ENCODE assay signal across 3 cellular contexts in the genomic region with DNA sequence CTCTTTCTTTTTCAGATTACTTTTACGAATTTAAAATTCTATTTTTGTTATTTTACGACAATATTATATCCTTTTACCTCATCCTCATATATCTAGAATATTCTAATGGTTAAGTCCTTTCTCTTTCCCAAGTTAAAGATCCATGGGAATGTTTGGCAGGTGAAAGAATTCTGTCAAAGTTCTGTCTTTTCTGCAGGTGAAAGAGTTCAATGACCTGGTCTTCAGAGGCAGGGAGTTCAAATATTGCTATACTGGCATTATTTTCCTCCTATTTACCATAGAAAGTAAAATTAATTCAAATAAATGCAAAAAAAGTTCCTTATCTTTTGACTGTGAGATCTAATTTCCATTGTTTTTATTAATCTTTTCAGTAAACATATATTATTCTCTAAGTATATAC.
TF ChIP-seq lines count a peak whose summit lies in the region.

No MANE protein-coding gene starts in this region.

TF ChIP-seq in A549, 52 proteins besides CTCF, POLR2A, EP300 and RAD21:
- TF ChIP-seq, protein P1, sequence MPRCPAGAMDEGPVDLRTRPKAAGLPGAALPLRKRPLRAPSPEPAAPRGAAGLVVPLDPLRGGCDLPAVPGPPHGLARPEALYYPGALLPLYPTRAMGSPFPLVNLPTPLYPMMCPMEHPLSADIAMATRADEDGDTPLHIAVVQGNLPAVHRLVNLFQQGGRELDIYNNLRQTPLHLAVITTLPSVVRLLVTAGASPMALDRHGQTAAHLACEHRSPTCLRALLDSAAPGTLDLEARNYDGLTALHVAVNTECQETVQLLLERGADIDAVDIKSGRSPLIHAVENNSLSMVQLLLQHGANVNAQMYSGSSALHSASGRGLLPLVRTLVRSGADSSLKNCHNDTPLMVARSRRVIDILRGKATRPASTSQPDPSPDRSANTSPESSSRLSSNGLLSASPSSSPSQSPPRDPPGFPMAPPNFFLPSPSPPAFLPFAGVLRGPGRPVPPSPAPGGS (IDR thresholded peaks at IDR 0.05) = no peak
- TF ChIP-seq MAFK (IDR thresholded peaks at IDR 0.05; ENCODE audit: partially characterized antibody) = peak; percentile 46

TF ChIP-seq in K562, 482 proteins besides CTCF, POLR2A, EP300 and RAD21:
- TF ChIP-seq ZNF57 (CRISPR knock-in tag; IDR thresholded peaks at IDR 0.05) (no peak), YY1 (IDR thresholded peaks at IDR 0.05; ENCODE audit: borderline replicate concordance in 1 of 3, control insufficient read depth in 1 of 3, extremely low read depth in 1 of 3, insufficient read depth in 3 of 3, insufficient read length in 1 of 3, insufficient replicate concordance in 2 of 3, low read depth in 1 of 3, low read length in 2 of 3) (no peak), MAFF (IDR thresholded peaks at IDR 0.05; ENCODE audit: low read length) (0 out of 2 replicates have a peak, but pooled peaks have one; percentile 17), SIN3B (IDR thresholded peaks at IDR 0.05; ENCODE audit: low read depth) (no peak)
- TF ChIP-seq, protein P2, sequence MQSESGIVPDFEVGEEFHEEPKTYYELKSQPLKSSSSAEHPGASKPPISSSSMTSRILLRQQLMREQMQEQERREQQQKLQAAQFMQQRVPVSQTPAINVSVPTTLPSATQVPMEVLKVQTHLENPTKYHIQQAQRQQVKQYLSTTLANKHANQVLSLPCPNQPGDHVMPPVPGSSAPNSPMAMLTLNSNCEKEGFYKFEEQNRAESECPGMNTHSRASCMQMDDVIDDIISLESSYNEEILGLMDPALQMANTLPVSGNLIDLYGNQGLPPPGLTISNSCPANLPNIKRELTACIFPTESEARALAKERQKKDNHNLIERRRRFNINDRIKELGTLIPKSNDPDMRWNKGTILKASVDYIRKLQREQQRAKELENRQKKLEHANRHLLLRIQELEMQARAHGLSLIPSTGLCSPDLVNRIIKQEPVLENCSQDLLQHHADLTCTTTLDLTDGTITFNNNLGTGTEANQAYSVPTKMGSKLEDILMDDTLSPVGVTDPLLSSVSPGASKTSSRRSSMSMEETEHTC (IDR thresholded peaks at IDR 0.05) = no peak

TF ChIP-seq in HepG2, 621 proteins besides CTCF, POLR2A, EP300 and RAD21:
- TF ChIP-seq, protein P3, sequence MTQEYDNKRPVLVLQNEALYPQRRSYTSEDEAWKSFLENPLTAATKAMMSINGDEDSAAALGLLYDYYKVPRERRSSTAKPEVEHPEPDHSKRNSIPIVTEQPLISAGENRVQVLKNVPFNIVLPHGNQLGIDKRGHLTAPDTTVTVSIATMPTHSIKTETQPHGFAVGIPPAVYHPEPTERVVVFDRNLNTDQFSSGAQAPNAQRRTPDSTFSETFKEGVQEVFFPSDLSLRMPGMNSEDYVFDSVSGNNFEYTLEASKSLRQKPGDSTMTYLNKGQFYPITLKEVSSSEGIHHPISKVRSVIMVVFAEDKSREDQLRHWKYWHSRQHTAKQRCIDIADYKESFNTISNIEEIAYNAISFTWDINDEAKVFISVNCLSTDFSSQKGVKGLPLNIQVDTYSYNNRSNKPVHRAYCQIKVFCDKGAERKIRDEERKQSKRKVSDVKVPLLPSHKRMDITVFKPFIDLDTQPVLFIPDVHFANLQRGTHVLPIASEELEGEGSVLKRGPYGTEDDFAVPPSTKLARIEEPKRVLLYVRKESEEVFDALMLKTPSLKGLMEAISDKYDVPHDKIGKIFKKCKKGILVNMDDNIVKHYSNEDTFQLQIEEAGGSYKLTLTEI (CRISPR knock-in tag; conservative IDR thresholded peaks at IDR 0.05) = no peak
- TF ChIP-seq, protein P4, sequence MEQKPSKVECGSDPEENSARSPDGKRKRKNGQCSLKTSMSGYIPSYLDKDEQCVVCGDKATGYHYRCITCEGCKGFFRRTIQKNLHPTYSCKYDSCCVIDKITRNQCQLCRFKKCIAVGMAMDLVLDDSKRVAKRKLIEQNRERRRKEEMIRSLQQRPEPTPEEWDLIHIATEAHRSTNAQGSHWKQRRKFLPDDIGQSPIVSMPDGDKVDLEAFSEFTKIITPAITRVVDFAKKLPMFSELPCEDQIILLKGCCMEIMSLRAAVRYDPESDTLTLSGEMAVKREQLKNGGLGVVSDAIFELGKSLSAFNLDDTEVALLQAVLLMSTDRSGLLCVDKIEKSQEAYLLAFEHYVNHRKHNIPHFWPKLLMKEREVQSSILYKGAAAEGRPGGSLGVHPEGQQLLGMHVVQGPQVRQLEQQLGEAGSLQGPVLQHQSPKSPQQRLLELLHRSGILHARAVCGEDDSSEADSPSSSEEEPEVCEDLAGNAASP (CRISPR knock-in tag; IDR thresholded peaks at IDR 0.05; ENCODE audit: borderline replicate concordance) = no peak
- no peak for TF ChIP-seq ZNF616 (CRISPR knock-in tag; IDR thresholded peaks at IDR 0.05; ENCODE audit: low read depth)
- no peak for TF ChIP-seq ISL2 (CRISPR knock-in tag; IDR thresholded peaks at IDR 0.05)
- no peak for TF ChIP-seq HNF4A (CRISPR knock-in tag; IDR thresholded peaks at IDR 0.05)
- 0 out of 2 replicates have a peak, but pooled peaks have one; percentile 4 for TF ChIP-seq MAFF (IDR thresholded peaks at IDR 0.05; ENCODE audit: low read depth, low read length)
- TF ChIP-seq REL (CRISPR knock-in tag; conservative IDR thresholded peaks at IDR 0.05) = no peak
- no peak for TF ChIP-seq ZMYM2 (CRISPR knock-in tag; IDR thresholded peaks at IDR 0.05)
- 0 out of 4 replicates have a peak, but pooled peaks of 1 of the 2 experiments have one; percentile 23 for TF ChIP-seq MAFK (conservative IDR thresholded peaks at IDR 0.05 in 1 of 2, IDR thresholded peaks at IDR 0.05 in 1 of 2; ENCODE audit: low read length in 2 of 2)
- no peak for TF ChIP-seq SMAD3 (CRISPR knock-in tag; IDR thresholded peaks at IDR 0.05)
- no peak for TF ChIP-seq NR2F2 (IDR thresholded peaks at IDR 0.05; ENCODE audit: borderline replicate concordance, low read depth)
- TF ChIP-seq, protein P5, sequence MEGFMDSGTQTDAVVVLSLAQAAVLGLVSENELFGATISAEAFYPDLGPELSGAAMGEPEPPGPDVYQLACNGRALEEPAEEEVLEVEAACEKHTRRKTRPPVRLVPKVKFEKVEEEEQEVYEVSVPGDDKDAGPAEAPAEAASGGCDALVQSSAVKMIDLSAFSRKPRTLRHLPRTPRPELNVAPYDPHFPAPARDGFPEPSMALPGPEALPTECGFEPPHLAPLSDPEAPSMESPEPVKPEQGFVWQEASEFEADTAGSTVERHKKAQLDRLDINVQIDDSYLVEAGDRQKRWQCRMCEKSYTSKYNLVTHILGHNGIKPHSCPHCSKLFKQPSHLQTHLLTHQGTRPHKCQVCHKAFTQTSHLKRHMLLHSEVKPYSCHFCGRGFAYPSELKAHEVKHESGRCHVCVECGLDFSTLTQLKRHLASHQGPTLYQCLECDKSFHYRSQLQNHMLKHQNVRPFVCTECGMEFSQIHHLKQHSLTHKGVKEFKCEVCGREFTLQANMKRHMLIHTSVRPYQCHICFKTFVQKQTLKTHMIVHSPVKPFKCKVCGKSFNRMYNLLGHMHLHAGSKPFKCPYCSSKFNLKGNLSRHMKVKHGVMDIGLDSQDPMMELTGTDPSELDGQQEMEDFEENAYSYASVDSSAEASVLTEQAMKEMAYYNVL (CRISPR knock-in tag; IDR thresholded peaks at IDR 0.05; ENCODE audit: borderline replicate concordance) = no peak
- TF ChIP-seq BORCS8-MEF2B (CRISPR knock-in tag; IDR thresholded peaks at IDR 0.05) = no peak
- TF ChIP-seq, protein P6, sequence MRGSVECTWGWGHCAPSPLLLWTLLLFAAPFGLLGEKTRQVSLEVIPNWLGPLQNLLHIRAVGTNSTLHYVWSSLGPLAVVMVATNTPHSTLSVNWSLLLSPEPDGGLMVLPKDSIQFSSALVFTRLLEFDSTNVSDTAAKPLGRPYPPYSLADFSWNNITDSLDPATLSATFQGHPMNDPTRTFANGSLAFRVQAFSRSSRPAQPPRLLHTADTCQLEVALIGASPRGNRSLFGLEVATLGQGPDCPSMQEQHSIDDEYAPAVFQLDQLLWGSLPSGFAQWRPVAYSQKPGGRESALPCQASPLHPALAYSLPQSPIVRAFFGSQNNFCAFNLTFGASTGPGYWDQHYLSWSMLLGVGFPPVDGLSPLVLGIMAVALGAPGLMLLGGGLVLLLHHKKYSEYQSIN (CRISPR knock-in tag; IDR thresholded peaks at IDR 0.05; ENCODE audit: borderline replicate concordance) = no peak
